ENCODE assay signal across 1 cellular context in the genomic region with DNA sequence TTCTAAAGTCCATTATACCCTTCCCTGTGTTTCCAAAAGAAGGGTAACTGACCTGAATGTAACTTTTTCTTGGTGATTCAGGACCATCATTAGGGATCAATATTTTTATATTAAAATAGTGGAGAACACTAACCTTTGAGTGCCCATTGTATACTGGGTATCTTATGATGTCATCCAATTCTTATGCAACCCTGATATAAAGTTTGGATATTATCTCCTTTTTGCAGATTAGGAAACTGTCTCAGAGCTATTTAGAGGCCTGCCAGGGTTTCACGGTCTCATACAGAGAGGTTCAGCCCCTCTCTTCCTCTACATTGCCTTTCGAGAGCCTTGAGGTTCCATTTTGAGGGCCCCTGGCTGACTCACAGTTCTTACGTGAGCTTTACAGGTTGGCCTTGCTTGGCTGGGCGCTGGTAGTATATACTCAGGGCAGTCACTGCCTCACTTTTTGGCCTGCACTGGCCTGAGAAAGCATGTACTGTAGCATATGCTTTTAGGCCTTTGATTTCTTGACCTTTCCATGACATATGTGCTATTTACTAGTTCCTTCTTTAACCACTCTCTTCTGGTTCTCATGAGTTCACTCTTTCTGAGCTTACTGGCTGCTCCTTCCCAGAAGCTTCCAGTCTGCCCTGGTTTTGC.
TF ChIP-seq lines count a peak whose summit lies in the region.

No MANE protein-coding gene starts in this region.

TF ChIP-seq in K562, 482 proteins besides CTCF, POLR2A, EP300 and RAD21:
- TF ChIP-seq GTF2E2 (tag; IDR thresholded peaks at IDR 0.05), result no peak
- 0 out of 2 replicates have a peak, but pooled peaks have one; percentile 12 for TF ChIP-seq ATF3 (IDR thresholded peaks at IDR 0.05)
- TF ChIP-seq ATF3 (CRISPR knock-in tag; conservative IDR thresholded peaks at IDR 0.05), result no peak
